Comparison of ENCODE assay signal across 25 cellular contexts in the genomic region with DNA sequence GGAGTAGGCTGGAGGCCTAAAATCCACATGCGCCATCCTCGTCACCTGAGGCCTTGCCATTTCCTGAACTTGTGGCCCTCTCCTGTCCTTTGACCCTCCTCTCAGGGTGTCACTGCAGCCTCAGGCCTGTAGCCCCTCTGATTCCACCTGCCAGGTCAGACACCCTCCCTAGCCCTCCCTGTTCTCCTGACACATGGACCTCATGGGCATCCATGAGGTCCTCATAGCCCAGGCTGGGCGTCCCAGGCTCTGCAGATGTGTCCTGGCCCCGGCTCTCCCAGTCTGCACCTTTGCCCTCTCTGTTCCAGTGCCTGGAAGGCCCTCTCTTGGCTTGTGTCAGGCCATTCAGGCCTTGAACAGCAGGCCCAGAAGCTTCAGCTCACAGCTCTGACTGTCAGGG. TPM values are rescaled to one million over a fixed set of nuclear protein-coding genes. Genes with fewer than 3 reads are reported as not detected.
A peak's percentile ranks its signal among the peaks of the same experiment; 100 is the strongest.
DNase-seq lines count a peak whose midpoint lies in the region; ATAC-seq, FAIRE-seq and TF ChIP-seq lines count a peak whose summit lies in the region.
"Had no signal": no experiment of that assay in that cellular context is flagged by ENCODE, and none has a peak within 500 bp of the region (broad histone marks: within the 10 kb centered on the region; RNA-seq: fewer than 3 reads in every experiment).

No MANE protein-coding gene starts in this region.

- FAIRE-seq in K562 (lab: Jason Lieb, UNC) = no peak
- FAIRE-seq: A204.1, G401.6, GM12892, GM19239 had no signal

- H3K9me3 ChIP-seq in mammary epithelial cell (replicated peaks; ENCODE audit: insufficient read depth, low read length) (no peaks in the 10 kb centered on the region), K562 (replicated peaks; ENCODE audit: control insufficient read depth, insufficient read depth, low read depth, low read length) (no peaks in the 10 kb centered on the region), spleen (no peaks in the 10 kb centered on the region)
- H3K9me3 ChIP-seq: BLaER1, Caco-2, HAP-1 had no signal

- H2AFZ ChIP-seq in mammary epithelial cell (ENCODE audit: low read depth, low read length) (no peak overlapping the region), K562 (ENCODE audit: low read depth, low read length) (no peak overlapping the region)
- H2AFZ ChIP-seq: GM23248 had no signal

- H3K4me3 Mint-ChIP-seq in MCF 10A (ENCODE audit: unreplicated experiment) (no peak overlapping the region), nephron progenitor cell (no peak overlapping the region)
- H3K4me3 Mint-ChIP-seq: B cell; CD4-positive, CD25-positive, alpha-beta regulatory T cell; CD8-positive, alpha-beta T cell; HFFc6 had no signal

- ATAC-seq in K562 = peak; percentile 1
- no peak for ATAC-seq in left ventricle myocardium superior
- ATAC-seq in GM18867 (IDR thresholded peaks at IDR 0.05; ENCODE audit: unreplicated experiment) = no peak
- ATAC-seq: CD8-positive, alpha-beta T cell had no signal

- TF ChIP-seq RAD21 in K562 (CRISPR knock-in tag; conservative IDR thresholded peaks at IDR 0.05 in 1 of 2, IDR thresholded peaks at IDR 0.05 in 1 of 2) = no peak

- H3K4me2 ChIP-seq in mammary epithelial cell (ENCODE audit: insufficient read depth, low read depth, low read length) (no peak overlapping the region), K562 (ENCODE audit: insufficient read depth, low read length) (no peak overlapping the region)
- H3K4me2 ChIP-seq: BLaER1 had no signal

- H3K79me2 ChIP-seq in mammary epithelial cell (ENCODE audit: insufficient read depth, low read length) = no peaks in the 10 kb centered on the region
- no peaks in the 10 kb centered on the region for H3K79me2 ChIP-seq in K562 (ENCODE audit: control insufficient read depth, insufficient read depth, low read length)

- WGBS in mammary epithelial cell (ENCODE audit: low coverage, missing lambda C conversion rate) = 96% methylated on average over 4 of the region's 4 CpGs
- 37% methylated on average over 4 of the region's 4 CpGs for WGBS in K562 (ENCODE audit: insufficient coverage, low coverage, missing lambda C conversion rate)
- 87 to 94% (median 91%) methylated on average over 4 of the region's 4 CpGs for WGBS in spleen, 5 donors

- no peaks in the 10 kb centered on the region for H3K9me3 Mint-ChIP-seq in MCF 10A (ENCODE audit: unreplicated experiment)
- H3K9me3 Mint-ChIP-seq in nephron progenitor cell = no peaks in the 10 kb centered on the region
- H3K9me3 Mint-ChIP-seq: CD4-positive, CD25-positive, alpha-beta regulatory T cell; CD8-positive, alpha-beta T cell; HFFc6 had no signal

- BruUV-seq in MCF 10A (replicated peaks; lab: Mats Ljungman, UMichigan) (no TSS peak), mammary epithelial cell (replicated peaks; lab: Mats Ljungman, UMichigan) (no TSS peak), K562 (replicated peaks; lab: Mats Ljungman, UMichigan) (no TSS peak)

- POLR2A ChIA-PET in MCF 10A (lab: Yijun Ruan, JAX) = no interaction called here
- POLR2A ChIA-PET in K562 (lab: Yijun Ruan, JAX) = interaction anchor here (0.7 to 86.5 kb wide), 6 partner anchors 21 to 685 kb away, joined by 3 to 3476 read pairs (median 4); partner anchors contain the start of genes BCR and RAB36

- in situ Hi-C loops in mammary epithelial cell (cut with MboI; ENCODE audit: low sequenced_read_pairs in 2 of 2) = no loop called here
- in situ Hi-C loops in K562 (cut with MboI) = loop anchor here (25.0 kb wide), 1 partner anchor 426 kb away; the partner anchor contains the start of gene IGLL1

- no peaks in the 10 kb centered on the region for H3K4me1 Mint-ChIP-seq in MCF 10A (ENCODE audit: insufficient read depth, unreplicated experiment)
- H3K4me1 Mint-ChIP-seq in nephron progenitor cell = peaks cover 38% of the 10 kb centered on the region
- H3K4me1 Mint-ChIP-seq: B cell; CD4-positive, CD25-positive, alpha-beta regulatory T cell had no signal

- H3K4me1 ChIP-seq in mammary epithelial cell (ENCODE audit: insufficient read depth, low read length) (no peaks in the 10 kb centered on the region), K562 (replicated peaks in 1 of 2; ENCODE audit: control insufficient read depth in 2 of 2, insufficient read depth in 2 of 2, low read length in 2 of 2) (peaks cover 4 to 31% of the 10 kb centered on the region in 2 experiments; a peak in 4 of 5 replicates), spleen (peaks cover 0 to 25% (median 3%) of the 10 kb centered on the region in 6 donors)
- H3K4me1 ChIP-seq: HAP-1 had no signal

- H3K9ac ChIP-seq in mammary epithelial cell (ENCODE audit: insufficient read depth, low read length) (no peak overlapping the region), K562 (ENCODE audit: insufficient read depth in 1 of 2, low read depth in 2 of 2, low read length in 2 of 2) (peak overlapping the region in 1 of 2 experiments; percentile 30; a peak in 1 of 4 replicates)
- H3K9ac ChIP-seq: BLaER1, GM23248 had no signal

- intact Hi-C loops in MCF 10A (cut with micrococcal nuclease) (no loop called here), mammary epithelial cell (cut with micrococcal nuclease) (no loop called here), K562 (cut with micrococcal nuclease) (no loop called here), spleen (cut with DNase I; ENCODE audit: low total_unique reads) (no loop called here), left ventricle myocardium superior (cut with micrococcal nuclease) (no loop called here)

- no peak for TF ChIP-seq CTCF in MCF 10A (IDR thresholded peaks at IDR 0.05; ENCODE audit: unreplicated experiment)
- no peak for TF ChIP-seq CTCF in mammary epithelial cell (conservative IDR thresholded peaks at IDR 0.05 in 1 of 2, IDR thresholded peaks at IDR 0.05 in 1 of 2; ENCODE audit: extremely low read depth in 1 of 2, insufficient read depth in 1 of 2, low read depth in 1 of 2, low read length in 2 of 2)
- TF ChIP-seq CTCF in K562 (IDR thresholded peaks at IDR 0.05 in 2 of 3, conservative IDR thresholded peaks at IDR 0.05 in 1 of 3; ENCODE audit: insufficient read depth in 2 of 3, low read depth in 1 of 3, low read length in 3 of 3) = no peak
- no peak for TF ChIP-seq CTCF in nephron progenitor cell (IDR thresholded peaks at IDR 0.05)
- TF ChIP-seq CTCF in spleen (IDR thresholded peaks at IDR 0.05 in 8 of 11, conservative IDR thresholded peaks at IDR 0.05 in 3 of 11) = no peak

- DNase-seq in MCF 10A (ENCODE audit: unreplicated experiment) (no peak), mammary epithelial cell (no peak), K562 (ENCODE audit: extremely low read depth in 1 of 4, low spot score in 3 of 4) (no peak), nephron progenitor cell (no peak), spleen (peak; percentile 42), left ventricle myocardium superior (no peak)
- DNase-seq in stimulated activated CD4-positive, alpha-beta T cell treated with anti-CD3 and anti-CD28 coated beads, Interleukin-2, amount 100 ng/mL, for 48 hours = no peak
- DNase-seq: Caco-2; CD4-positive, CD25-positive, alpha-beta regulatory T cell; CD8-positive, alpha-beta T cell; DMS153; DND-41; GM23248; HFFc6 had no signal

- H3K27ac ChIP-seq in mammary epithelial cell (ENCODE audit: insufficient read depth, low read depth, low read length) (no peak overlapping the region), K562 (ENCODE audit: extremely low read depth, low read depth, low read length) (no peak overlapping the region), spleen (no peak overlapping the region)
- H3K27ac ChIP-seq: 22Rv1, BLaER1, C4-2B, GM23248 had no signal

- dilution Hi-C loops in mammary epithelial cell (cut with HindIII; ENCODE audit: low sequenced_read_pairs) = loop anchor here (5.0 to 25.0 kb wide), 2 partner anchors 126 to 226 kb away; no protein-coding TSS in a partner anchor

- H3K4me3 ChIP-seq in mammary epithelial cell (replicated peaks in 1 of 3; ENCODE audit: insufficient read depth in 1 of 3, low read depth in 2 of 3, low read length in 3 of 3) (no peak overlapping the region), K562 (no peak overlapping the region), spleen (no peak overlapping the region)
- H3K4me3 ChIP-seq: BLaER1, GM23248, HAP-1 had no signal

- peak overlapping the region; percentile 48 for H3K27ac Mint-ChIP-seq in MCF 10A (ENCODE audit: low read depth, unreplicated experiment)
- peak overlapping the region; percentile 32 for H3K27ac Mint-ChIP-seq in nephron progenitor cell
- H3K27ac Mint-ChIP-seq: B cell; CD8-positive, alpha-beta T cell; HFFc6 had no signal

- H3K27me3 ChIP-seq in mammary epithelial cell (ENCODE audit: insufficient read depth, low read length) = no peaks in the 10 kb centered on the region
- H3K27me3 ChIP-seq in K562 (ENCODE audit: control insufficient read depth in 2 of 2, insufficient read depth in 2 of 2, low read length in 2 of 2) = peaks cover 78 to 90% of the 10 kb centered on the region in 2 experiments
- no peaks in the 10 kb centered on the region for H3K27me3 ChIP-seq in spleen (replicated peaks in 1 of 7)
- H3K27me3 ChIP-seq: BLaER1 had no signal

- TF ChIP-seq POLR2A in K562 (conservative IDR thresholded peaks at IDR 0.05) = no peak
- TF ChIP-seq POLR2A in spleen (IDR thresholded peaks at IDR 0.05) = no peak

- no peak for TF ChIP-seq EP300 in K562 (IDR thresholded peaks at IDR 0.05; ENCODE audit: low read length)

- H4K20me1 ChIP-seq in mammary epithelial cell (ENCODE audit: insufficient read depth, low read length) (no peaks in the 10 kb centered on the region), K562 (replicated peaks; ENCODE audit: control insufficient read depth, insufficient read depth, low read length) (peaks cover 81% of the 10 kb centered on the region)
- H4K20me1 ChIP-seq: BLaER1 had no signal

- no peaks in the 10 kb centered on the region for H3K36me3 ChIP-seq in mammary epithelial cell (ENCODE audit: insufficient read depth, low read length)
- H3K36me3 ChIP-seq in K562 (ENCODE audit: control insufficient read depth, insufficient read depth, low read length) = no peaks in the 10 kb centered on the region
- peaks cover 0 to 4% (median 0%) of the 10 kb centered on the region in 6 donors for H3K36me3 ChIP-seq in spleen
- H3K36me3 ChIP-seq: BLaER1, HAP-1 had no signal

- CTCF ChIA-PET in MCF 10A (lab: Yijun Ruan, JAX) = no interaction called here
- CTCF ChIA-PET in mammary epithelial cell (lab: Charles Lee; ENCODE audit: low non-redundant PET) = no interaction called here
- CTCF ChIA-PET in K562 (lab: Yijun Ruan, JAX; ENCODE audit: low intra/inter-chr PET ratio) = interaction anchor here (0.5 kb wide), 1 partner anchor 315 kb away, joined by 3 read pairs; no protein-coding TSS in a partner anchor

- H3K36me3 Mint-ChIP-seq in MCF 10A (ENCODE audit: insufficient read depth, unreplicated experiment) = no peaks in the 10 kb centered on the region
- H3K36me3 Mint-ChIP-seq in nephron progenitor cell (ENCODE audit: low read depth) = no peaks in the 10 kb centered on the region
- H3K36me3 Mint-ChIP-seq: CD4-positive, CD25-positive, alpha-beta regulatory T cell; CD8-positive, alpha-beta T cell had no signal

- H3K27me3 Mint-ChIP-seq in MCF 10A (ENCODE audit: insufficient read depth, unreplicated experiment) (no peaks in the 10 kb centered on the region), nephron progenitor cell (ENCODE audit: low read depth, poor library complexity) (peaks cover 22% of the 10 kb centered on the region)
- H3K27me3 Mint-ChIP-seq: B cell; CD4-positive, CD25-positive, alpha-beta regulatory T cell had no signal

- H3K9me1 ChIP-seq in K562 (ENCODE audit: control insufficient read depth, insufficient read depth, low read length) = peaks cover 14% of the 10 kb centered on the region

RNA-seq across cellular contexts. Expression of gene RAB36, which starts 15.8 kb away (rescaled TPM):
- 8.5 and 8.8 TPM in 2 replicates for total RNA-seq in MCF 10A (2022)
- total RNA-seq in mammary epithelial cell = 1 to 10 TPM; 8.6 to 8.7 TPM
- 7.6 TPM for polyA plus RNA-seq in mammary epithelial cell
- polyA minus RNA-seq in mammary epithelial cell = 20.8 TPM
- not detected in 2 replicates for total RNA-seq in K562 (2011; cell fraction: chromatin; rRNA removed; ENCODE audit: low replicate concordance)
- total RNA-seq in K562 (2011; cell fraction: nucleolus; rRNA removed) = not detected in 2 replicates
- total RNA-seq in K562 (2011; cell fraction: nucleoplasm; rRNA removed) = not detected in 2 replicates
- total RNA-seq in K562 (2014; rRNA removed) = 0.04 and 0.50 TPM in 2 replicates
- total RNA-seq in K562 (2014; rRNA removed; fragmentation: Illumina TruSeq; extraction: Trizol) = not detected in 2 replicates
- not detected in 2 replicates for total RNA-seq in K562 (2015; rRNA removed; fragmentation: Illumina TruSeq; extraction: Trizol)
- total RNA-seq in K562 (2021) = 0.09 TPM in 1 of 2 replicates, not detected in the other
- 0.01 and 0.04 TPM in 2 replicates for polyA plus RNA-seq in K562 (2011; rRNA removed)
- polyA plus RNA-seq in K562 (2011; cell fraction: cytosol; rRNA removed) = 0.58 TPM in 1 of 2 replicates, not detected in the other
- polyA plus RNA-seq in K562 (2011; cell fraction: nucleus; rRNA removed) = 0.06 TPM in 1 of 2 replicates, not detected in the other
- 0.08 and 0.18 TPM in 2 replicates for polyA plus RNA-seq in K562 (2012)
- polyA plus RNA-seq in K562 (2014; fragmentation: Illumina TruSeq; extraction: Trizol) = not detected in 2 replicates
- under 1 TPM; 0.04 to 0.08 TPM for polyA plus RNA-seq in K562 (2014; fragmentation: Nextera tagmentation; extraction: Ambion mirVana)
- polyA plus RNA-seq in K562 (2014; rRNA removed) = 0.08 TPM in 1 of 2 replicates, not detected in the other
- polyA minus RNA-seq in K562 (2011; rRNA and poly(A)+ RNA removed) = 0.42 TPM in 1 of 2 replicates, not detected in the other
- polyA minus RNA-seq in K562 (2011; cell fraction: cytosol; rRNA and poly(A)+ RNA removed) = not detected in 2 replicates
- polyA minus RNA-seq in K562 (2011; cell fraction: nucleus; rRNA and poly(A)+ RNA removed) = 0.11 and 0.40 TPM in 2 replicates
- 1 to 10 TPM; 1.6 to 3.7 (median 2.7) TPM for total RNA-seq in spleen
- polyA plus RNA-seq in spleen = 1 to 10 TPM; 1.0 to 1.3 (median 1.2) TPM
- 0.74 TPM for total RNA-seq in left ventricle myocardium superior

RNA-seq across cellular contexts. Expression of gene RSPH14, which starts 19.2 kb away (rescaled TPM):
- not detected in 2 replicates for total RNA-seq in MCF 10A (2022)
- under 1 TPM in 1 of 2 donors, not detected in 1; 0.42 TPM for total RNA-seq in mammary epithelial cell
- polyA plus RNA-seq in mammary epithelial cell = not detected
- not detected for polyA minus RNA-seq in mammary epithelial cell
- total RNA-seq in K562 (2011; cell fraction: chromatin; rRNA removed; ENCODE audit: low replicate concordance) = not detected in 2 replicates
- not detected in 2 replicates for total RNA-seq in K562 (2011; cell fraction: nucleolus; rRNA removed)
- not detected in 2 replicates for total RNA-seq in K562 (2011; cell fraction: nucleoplasm; rRNA removed)
- total RNA-seq in K562 (2014; rRNA removed) = not detected in 2 replicates
- total RNA-seq in K562 (2014; rRNA removed; fragmentation: Illumina TruSeq; extraction: Trizol) = not detected in 2 replicates
- not detected in 2 replicates for total RNA-seq in K562 (2015; rRNA removed; fragmentation: Illumina TruSeq; extraction: Trizol)
- not detected in 2 replicates for total RNA-seq in K562 (2021)
- polyA plus RNA-seq in K562 (2011; rRNA removed) = 0.24 TPM in 1 of 2 replicates, not detected in the other
- not detected in 2 replicates for polyA plus RNA-seq in K562 (2011; cell fraction: cytosol; rRNA removed)
- polyA plus RNA-seq in K562 (2011; cell fraction: nucleus; rRNA removed) = 0.27 TPM in 1 of 2 replicates, not detected in the other
- not detected in 2 replicates for polyA plus RNA-seq in K562 (2012)
- not detected in 2 replicates for polyA plus RNA-seq in K562 (2014; fragmentation: Illumina TruSeq; extraction: Trizol)
- polyA plus RNA-seq in K562 (2014; fragmentation: Nextera tagmentation; extraction: Ambion mirVana) = under 1 TPM in 1 of 2 experiments, not detected in 1; 0.35 TPM
- not detected in 2 replicates for polyA plus RNA-seq in K562 (2014; rRNA removed)
- not detected in 2 replicates for polyA minus RNA-seq in K562 (2011; rRNA and poly(A)+ RNA removed)
- polyA minus RNA-seq in K562 (2011; cell fraction: cytosol; rRNA and poly(A)+ RNA removed) = not detected in 2 replicates
- polyA minus RNA-seq in K562 (2011; cell fraction: nucleus; rRNA and poly(A)+ RNA removed) = not detected in 2 replicates
- total RNA-seq in spleen = under 1 TPM in 2 of 7 donors, not detected in 5; 0.52 to 0.77 TPM
- under 1 TPM in 2 of 3 donors, not detected in 1; 0.11 to 0.38 TPM for polyA plus RNA-seq in spleen
- total RNA-seq in left ventricle myocardium superior = not detected
- total RNA-seq: B cell; CD4-positive, CD25-positive, alpha-beta regulatory T cell; GM23248; H4; HFFc6 had no signal
- polyA plus RNA-seq: GM23248 had no signal

RNA-seq across cellular contexts. Expression of gene BCR, which starts 19.3 kb away (rescaled TPM):
- total RNA-seq in MCF 10A (2022) = 62.2 and 77.9 TPM in 2 replicates
- 10 to 100 TPM; 67.7 to 69.7 TPM for total RNA-seq in mammary epithelial cell
- polyA plus RNA-seq in mammary epithelial cell = 59.1 TPM
- 235 TPM for polyA minus RNA-seq in mammary epithelial cell
- 234 and 446 TPM in 2 replicates for total RNA-seq in K562 (2011; cell fraction: chromatin; rRNA removed; ENCODE audit: low replicate concordance)
- total RNA-seq in K562 (2011; cell fraction: nucleolus; rRNA removed) = 279 and 314 TPM in 2 replicates
- 196 and 222 TPM in 2 replicates for total RNA-seq in K562 (2011; cell fraction: nucleoplasm; rRNA removed)
- total RNA-seq in K562 (2014; rRNA removed) = 81.7 and 100 TPM in 2 replicates
- 27.5 and 45.6 TPM in 2 replicates for total RNA-seq in K562 (2014; rRNA removed; fragmentation: Illumina TruSeq; extraction: Trizol)
- 65.7 and 68.4 TPM in 2 replicates for total RNA-seq in K562 (2015; rRNA removed; fragmentation: Illumina TruSeq; extraction: Trizol)
- total RNA-seq in K562 (2021) = 144 and 150 TPM in 2 replicates
- 20.9 and 36.8 TPM in 2 replicates for polyA plus RNA-seq in K562 (2011; rRNA removed)
- 26.4 and 31.1 TPM in 2 replicates for polyA plus RNA-seq in K562 (2011; cell fraction: cytosol; rRNA removed)
- polyA plus RNA-seq in K562 (2011; cell fraction: nucleus; rRNA removed) = 57.9 and 76.9 TPM in 2 replicates
- 73.9 and 75.3 TPM in 2 replicates for polyA plus RNA-seq in K562 (2012)
- polyA plus RNA-seq in K562 (2014; fragmentation: Illumina TruSeq; extraction: Trizol) = 45.8 and 60.4 TPM in 2 replicates
- under 1 TPM; 0.41 to 0.70 TPM for polyA plus RNA-seq in K562 (2014; fragmentation: Nextera tagmentation; extraction: Ambion mirVana)
- polyA plus RNA-seq in K562 (2014; rRNA removed) = 34.9 and 36.1 TPM in 2 replicates
- polyA minus RNA-seq in K562 (2011; rRNA and poly(A)+ RNA removed) = 113 and 124 TPM in 2 replicates
- 132 and 181 TPM in 2 replicates for polyA minus RNA-seq in K562 (2011; cell fraction: cytosol; rRNA and poly(A)+ RNA removed)
- 138 and 300 TPM in 2 replicates for polyA minus RNA-seq in K562 (2011; cell fraction: nucleus; rRNA and poly(A)+ RNA removed)
- 10 to 100 TPM; 39.3 to 64.8 (median 56.3) TPM for total RNA-seq in spleen
- polyA plus RNA-seq in spleen = 10 to 100 TPM; 15.2 to 21.9 (median 15.8) TPM
- total RNA-seq in left ventricle myocardium superior = 25.0 TPM
